ENCODE assay signal across 1 cellular context in genomic region chr1:44714532-44714931, GRCh38.
TF ChIP-seq lines count a peak whose summit lies in the region.

No MANE protein-coding gene starts in this region.

TF ChIP-seq in endothelial cell of umbilical vein, 7 proteins besides CTCF, POLR2A, EP300 and RAD21:
- no peak for TF ChIP-seq MAX (IDR thresholded peaks at IDR 0.05; ENCODE audit: insufficient read depth, insufficient read length)
